18 cellular contexts compared by ENCODE assay signal in the genomic region with DNA sequence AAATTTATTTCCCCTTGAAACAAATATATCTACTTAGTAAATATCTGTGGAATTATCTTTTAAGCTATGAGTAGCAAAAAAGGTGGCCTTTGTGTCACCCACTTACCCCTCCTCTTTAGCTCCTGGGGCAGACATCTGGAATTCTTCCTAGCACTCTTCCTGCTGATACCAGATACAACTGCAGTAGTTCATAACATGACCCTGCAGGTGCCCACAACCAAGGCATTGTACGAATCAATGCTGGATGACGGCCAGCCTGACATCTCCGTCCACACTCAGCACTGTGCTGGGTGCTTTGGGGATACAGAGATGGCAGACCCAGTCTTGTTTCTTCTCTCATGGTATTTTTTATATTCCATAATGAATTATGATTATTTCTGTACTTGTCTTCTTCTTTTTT.
DNase-seq lines count a peak whose midpoint lies in the region; ATAC-seq and TF ChIP-seq lines count a peak whose summit lies in the region.
"Had no signal": no experiment of that assay in that cellular context is flagged by ENCODE, and none has a peak within 500 bp of the region (broad histone marks: within the 10 kb centered on the region; RNA-seq: fewer than 3 reads in every experiment).

No MANE protein-coding gene starts in this region.

- POLR2A ChIA-PET in activated naive CD8-positive, alpha-beta T cell treated with anti-CD3 and anti-CD28 coated beads, Interleukin-2, amount 10 ng/mL, durations not matched to agents 7 days and 5 days (lab: Charles Lee): no interaction called here
- POLR2A ChIA-PET in T-cell (lab: Charles Lee): interaction anchor here in 1 of 2 donors (0.5 kb wide), 1 partner anchor 281 kb away, joined by 4 read pairs; no protein-coding TSS in a partner anchor

- TF ChIP-seq CTCF in tibial nerve (IDR thresholded peaks at IDR 0.05): no peak

- H3K9me3 Mint-ChIP-seq in activated naive CD8-positive, alpha-beta T cell treated with anti-CD3 and anti-CD28 coated beads, Interleukin-2, amount 10 ng/mL, durations not matched to agents 7 days and 5 days: no peaks in the 10 kb centered on the region
- no peaks in the 10 kb centered on the region for H3K9me3 Mint-ChIP-seq in activated naive CD8-positive, alpha-beta T cell treated with anti-CD3 and anti-CD28 coated beads, Interleukin-2, amount 50 U/mL, for 24 hours
- no peaks in the 10 kb centered on the region for H3K9me3 Mint-ChIP-seq in T-cell
- H3K9me3 Mint-ChIP-seq: CD8-positive, alpha-beta memory T cell had no signal

- peak overlapping the region; percentile 62 for H3K27ac Mint-ChIP-seq in activated naive CD8-positive, alpha-beta T cell treated with anti-CD3 and anti-CD28 coated beads, Interleukin-2, amount 10 ng/mL, durations not matched to agents 7 days and 5 days
- no peak overlapping the region for H3K27ac Mint-ChIP-seq in activated naive CD8-positive, alpha-beta T cell treated with anti-CD3 and anti-CD28 coated beads, Interleukin-2, amount 50 U/mL, for 24 hours
- H3K27ac Mint-ChIP-seq in T-cell: peak overlapping the region in 1 of 2 donors; percentile 48
- H3K27ac Mint-ChIP-seq: B cell had no signal

- peaks cover 24% of the 10 kb centered on the region for H3K4me1 Mint-ChIP-seq in activated naive CD8-positive, alpha-beta T cell treated with anti-CD3 and anti-CD28 coated beads, Interleukin-2, amount 10 ng/mL, durations not matched to agents 7 days and 5 days
- peaks cover 10% of the 10 kb centered on the region for H3K4me1 Mint-ChIP-seq in activated naive CD8-positive, alpha-beta T cell treated with anti-CD3 and anti-CD28 coated beads, Interleukin-2, amount 50 U/mL, for 24 hours
- peaks cover 23 to 30% (median 25%) of the 10 kb centered on the region in 3 donors for H3K4me1 Mint-ChIP-seq in T-cell

- no peak for DNase-seq in activated naive CD8-positive, alpha-beta T cell treated with anti-CD3 and anti-CD28 coated beads, Interleukin-2, amount 10 ng/mL, durations not matched to agents 7 days and 5 days
- DNase-seq in activated naive CD8-positive, alpha-beta T cell treated with anti-CD3 and anti-CD28 coated beads, Interleukin-2, amount 50 U/mL, for 24 hours: no peak
- DNase-seq in T-cell: no peak
- DNase-seq in head of caudate nucleus: peak in 31 of 42 donors; percentile 22 to 85 (median 43)
- no peak for DNase-seq in tibial nerve (ENCODE audit: low spot score in 2 of 2)
- no peak for DNase-seq in COLO668 (lab: John Stamatoyannopoulos, UW; ENCODE audit: unreplicated experiment)
- DNase-seq in NCI-H82 treated with DMSO at 0.1 percent for 48 hours (lab: John Stamatoyannopoulos, UW; ENCODE audit: unreplicated experiment): no peak
- DNase-seq: ACHN; CD8-positive, alpha-beta memory T cell; GDM1; MG63; NCI-H1092; NCI-H2081 treated with DMSO at 0.1 percent for 48 hours; NCI-H2227 treated with DMSO at 0.1 percent for 48 hours; NCI-H524 had no signal

- intact Hi-C loops in head of caudate nucleus (cut with DNase I): loop anchor here (10.0 kb wide), 2 partner anchors 53 to 97 kb away; no protein-coding TSS in a partner anchor

- H3K27me3 Mint-ChIP-seq in activated naive CD8-positive, alpha-beta T cell treated with anti-CD3 and anti-CD28 coated beads, Interleukin-2, amount 10 ng/mL, durations not matched to agents 7 days and 5 days: no peaks in the 10 kb centered on the region
- no peaks in the 10 kb centered on the region for H3K27me3 Mint-ChIP-seq in activated naive CD8-positive, alpha-beta T cell treated with anti-CD3 and anti-CD28 coated beads, Interleukin-2, amount 50 U/mL, for 24 hours
- no peaks in the 10 kb centered on the region for H3K27me3 Mint-ChIP-seq in T-cell

- H3K36me3 ChIP-seq in tibial nerve: no peaks in the 10 kb centered on the region
- H3K36me3 ChIP-seq: HAP-1, MG63 had no signal

- H3K36me3 Mint-ChIP-seq in activated naive CD8-positive, alpha-beta T cell treated with anti-CD3 and anti-CD28 coated beads, Interleukin-2, amount 10 ng/mL, durations not matched to agents 7 days and 5 days: peaks cover 2% of the 10 kb centered on the region
- no peaks in the 10 kb centered on the region for H3K36me3 Mint-ChIP-seq in activated naive CD8-positive, alpha-beta T cell treated with anti-CD3 and anti-CD28 coated beads, Interleukin-2, amount 50 U/mL, for 24 hours (ENCODE audit: low read depth)
- no peaks in the 10 kb centered on the region for H3K36me3 Mint-ChIP-seq in T-cell

- no peak for TF ChIP-seq EP300 in tibial nerve (IDR thresholded peaks at IDR 0.05)

- no peak overlapping the region for H3K4me3 ChIP-seq in tibial nerve
- H3K4me3 ChIP-seq: GM12878, HAP-1, MG63 had no signal

- no peaks in the 10 kb centered on the region for H3K9me3 ChIP-seq in tibial nerve
- H3K9me3 ChIP-seq: HAP-1, MG63 had no signal

- H3K4me3 Mint-ChIP-seq in activated naive CD8-positive, alpha-beta T cell treated with anti-CD3 and anti-CD28 coated beads, Interleukin-2, amount 10 ng/mL, durations not matched to agents 7 days and 5 days: no peak overlapping the region
- H3K4me3 Mint-ChIP-seq in activated naive CD8-positive, alpha-beta T cell treated with anti-CD3 and anti-CD28 coated beads, Interleukin-2, amount 50 U/mL, for 24 hours: no peak overlapping the region
- peak overlapping the region in 2 of 3 donors; percentile 22 to 37 for H3K4me3 Mint-ChIP-seq in T-cell
- H3K4me3 Mint-ChIP-seq: B cell had no signal

- ATAC-seq in activated naive CD8-positive, alpha-beta T cell treated with anti-CD3 and anti-CD28 coated beads, Interleukin-2, amount 10 ng/mL, durations not matched to agents 7 days and 5 days (ENCODE audit: low read depth): no peak
- no peak for ATAC-seq in activated naive CD8-positive, alpha-beta T cell treated with anti-CD3 and anti-CD28 coated beads, Interleukin-2, amount 50 U/mL, for 24 hours
- no peak for ATAC-seq in T-cell (replicated peaks in 1 of 4)
- ATAC-seq: GM12878 had no signal

- peaks cover 0 to 83% (median 51%) of the 10 kb centered on the region in 4 donors for H3K4me1 ChIP-seq in tibial nerve
- H3K4me1 ChIP-seq: HAP-1 had no signal

- TF ChIP-seq POLR2A in tibial nerve (IDR thresholded peaks at IDR 0.05): no peak

- H3K27ac ChIP-seq in tibial nerve: peak overlapping the region; percentile 32 to 94 (median 78)

- no peaks in the 10 kb centered on the region for H3K27me3 ChIP-seq in tibial nerve
- H3K27me3 ChIP-seq: MG63 had no signal

- WGBS in tibial nerve, 2 donors: 47 to 50% methylated on average over 3 of the region's 3 CpGs

- CTCF ChIA-PET in T-cell (lab: Charles Lee): no interaction called here

Comparison
In these comparisons a context has a peak if more than half of its experiments do, and no peak if none do; other contexts are left out.
1. DNase-seq: peak in head of caudate nucleus (31 of 42); none in activated naive CD8-positive, alpha-beta T cell treated with anti-CD3 and anti-CD28 coated beads, Interleukin-2, amount 10 ng/mL, durations not matched to agents 7 days and 5 days (single experiment), activated naive CD8-positive, alpha-beta T cell treated with anti-CD3 and anti-CD28 coated beads, Interleukin-2, amount 50 U/mL, for 24 hours (single experiment), T-cell (0 of 34), tibial nerve (0 of 2), COLO668 (single experiment) and NCI-H82 treated with DMSO at 0.1 percent for 48 hours (single experiment).
2. H3K4me3 Mint-ChIP-seq: peak in T-cell (2 of 3); none in activated naive CD8-positive, alpha-beta T cell treated with anti-CD3 and anti-CD28 coated beads, Interleukin-2, amount 10 ng/mL, durations not matched to agents 7 days and 5 days (single experiment) and activated naive CD8-positive, alpha-beta T cell treated with anti-CD3 and anti-CD28 coated beads, Interleukin-2, amount 50 U/mL, for 24 hours (single experiment).